24 cellular contexts compared by ENCODE assay signal in genomic region chr22:43235445-43236400, GRCh38. TPM values are rescaled to one million over a fixed set of nuclear protein-coding genes. Genes with fewer than 3 reads are reported as not detected.
A peak's percentile ranks its signal among the peaks of the same experiment; 100 is the strongest.
DNase-seq lines count a peak whose midpoint lies in the region; ATAC-seq, FAIRE-seq and TF ChIP-seq lines count a peak whose summit lies in the region.
"Had no signal": no experiment of that assay in that cellular context is flagged by ENCODE, and none has a peak within 500 bp of the region (broad histone marks: within the 10 kb centered on the region; RNA-seq: fewer than 3 reads in every experiment).

No MANE protein-coding gene starts in this region.

- H3K27ac ChIP-seq in HepG2 (ENCODE audit: extremely low read length, insufficient read depth, low read length) = no peak overlapping the region
- peak overlapping the region; percentile 40 to 84 for H3K27ac ChIP-seq in ovary
- H3K27ac ChIP-seq: RWPE1 had no signal

- peaks cover 0 to 32% of the 10 kb centered on the region in 2 experiments; a peak in 4 of 5 replicates for H3K27me3 ChIP-seq in HepG2 (ENCODE audit: control insufficient read depth in 1 of 2, insufficient read depth in 2 of 2, low read length in 2 of 2)
- H3K27me3 ChIP-seq in ovary = no peaks in the 10 kb centered on the region

- DNase-seq in HuH-7 (ENCODE audit: low spot score) = peak; percentile 34
- no peak for DNase-seq in HepG2 (ENCODE audit: low spot score)
- DNase-seq in ovary = no peak
- no peak for DNase-seq in activated CD4-positive, alpha-beta T cell treated with anti-CD3 and anti-CD28 coated beads for 4 hours
- no peak for DNase-seq in mucosa of descending colon
- no peak for DNase-seq in progenitor cell of endocrine pancreas (ENCODE audit: low spot score, unreplicated experiment)
- DNase-seq: CD8-positive, alpha-beta T cell; DMS153; GDM1; GOT3; KG1; NCI-H1092; NCI-H1436 treated with DMSO at 0.1 percent for 48 hours; NCI-H1930; NCI-H2227 treated with DMSO at 0.1 percent for 48 hours; NCI-H510A; NK-92 treated with Interleukin-12 subunit alpha and Interleukin-12 subunit beta, amount 100 ng/mL, for 24 hours; SHP77 treated with DMSO at 0.1 percent for 48 hours; SK-N-SH had no signal

- H3K9me3 ChIP-seq in HepG2 (ENCODE audit: low read length) (no peaks in the 10 kb centered on the region), ovary (no peaks in the 10 kb centered on the region), mucosa of descending colon (no peaks in the 10 kb centered on the region)
- H3K9me3 ChIP-seq: SK-N-SH had no signal

- no peaks in the 10 kb centered on the region for H3K36me3 Mint-ChIP-seq in brain
- no peaks in the 10 kb centered on the region for H3K36me3 Mint-ChIP-seq in progenitor cell of endocrine pancreas (ENCODE audit: insufficient read depth)
- H3K36me3 Mint-ChIP-seq: CD8-positive, alpha-beta T cell had no signal

- H3K27me3 Mint-ChIP-seq in brain (no peaks in the 10 kb centered on the region), progenitor cell of endocrine pancreas (peaks cover 30% of the 10 kb centered on the region)

- H3K4me1 ChIP-seq in HepG2 (ENCODE audit: insufficient read depth, low read length) (peaks cover 79% of the 10 kb centered on the region), ovary (ENCODE audit: insufficient read depth) (peaks cover 50% of the 10 kb centered on the region), mucosa of descending colon (ENCODE audit: low read depth) (no peaks in the 10 kb centered on the region)

- 40% methylated on average over 18 of the region's 22 CpGs for WGBS in HepG2 (ENCODE audit: low lambda C conversion rate)
- WGBS in ovary, 3 donors = 68 to 69% (median 69%) methylated on average over 22 of the region's 22 CpGs

- H3K4me1 Mint-ChIP-seq in brain (peaks cover 64% of the 10 kb centered on the region), progenitor cell of endocrine pancreas (ENCODE audit: low read depth) (peaks cover 8% of the 10 kb centered on the region)

- no peak for TF ChIP-seq RAD21 in HepG2 (CRISPR knock-in tag; IDR thresholded peaks at IDR 0.05)

- ATAC-seq in HepG2 = no peak
- ATAC-seq in HG03442 (IDR thresholded peaks at IDR 0.05; ENCODE audit: unreplicated experiment) = no peak
- ATAC-seq in mucosa of descending colon = no peak
- ATAC-seq: CD8-positive, alpha-beta T cell; HCT116 had no signal

- no peaks in the 10 kb centered on the region for H4K20me1 ChIP-seq in HepG2 (ENCODE audit: insufficient read depth, low read length)

- TF ChIP-seq EP300 in HepG2 (IDR thresholded peaks at IDR 0.05; ENCODE audit: low read depth in 2 of 2, low read length in 2 of 2) (no peak), HepG2 (CRISPR knock-in tag; IDR thresholded peaks at IDR 0.05; ENCODE audit: borderline replicate concordance) (no peak), ovary (IDR thresholded peaks at IDR 0.05) (no peak)

- H3K4me3 Mint-ChIP-seq in brain (peak overlapping the region in 2 of 5 experiments; percentile 45 to 56), progenitor cell of endocrine pancreas (ENCODE audit: low read depth) (no peak overlapping the region)
- H3K4me3 Mint-ChIP-seq: CD8-positive, alpha-beta T cell had no signal

- CTCF ChIA-PET in HepG2 (lab: Yijun Ruan, JAX; ENCODE audit: low intra/inter-chr PET ratio, low total read pairs) = no interaction called here

- H3K36me3 ChIP-seq in HepG2 (replicated peaks in 1 of 2; ENCODE audit: control insufficient read depth in 1 of 2, insufficient read depth in 2 of 2, low read length in 2 of 2) (no peaks in the 10 kb centered on the region), ovary (no peaks in the 10 kb centered on the region), mucosa of descending colon (ENCODE audit: low read depth) (no peaks in the 10 kb centered on the region)

- no peak for FAIRE-seq in HepG2 (lab: Jason Lieb, UNC)
- FAIRE-seq: GM18507 had no signal

- peak overlapping the region; percentile 44 for H3K4me2 ChIP-seq in HepG2 (ENCODE audit: low read depth, low read length)
- H3K4me2 ChIP-seq: SK-N-SH had no signal

- TF ChIP-seq CTCF in brain (conservative IDR thresholded peaks at IDR 0.05) (no peak), HepG2 (CRISPR knock-in tag; IDR thresholded peaks at IDR 0.05) (no peak), ovary (IDR thresholded peaks at IDR 0.05) (no peak), mucosa of descending colon (IDR thresholded peaks at IDR 0.05) (no peak), progenitor cell of endocrine pancreas (IDR thresholded peaks at IDR 0.05; ENCODE audit: unreplicated experiment) (no peak)

- no peak overlapping the region for H3K9ac ChIP-seq in HepG2 (ENCODE audit: insufficient read depth, low read depth, low read length)
- H3K9ac ChIP-seq: SK-N-SH had no signal

- H3K4me3 ChIP-seq in HepG2 (replicated peaks in 1 of 3; ENCODE audit: insufficient read depth in 1 of 3, low read depth in 2 of 3, low read length in 3 of 3) (peak overlapping the region in 1 of 3 experiments; percentile 13; a peak in 1 of 6 replicates), ovary (no peak overlapping the region), mucosa of descending colon (no peak overlapping the region)

- peak overlapping the region; percentile 9 to 99 (median 92) for H3K27ac Mint-ChIP-seq in brain
- H3K27ac Mint-ChIP-seq in progenitor cell of endocrine pancreas = no peak overlapping the region
- H3K27ac Mint-ChIP-seq: CD8-positive, alpha-beta T cell had no signal

- BruUV-seq in HepG2 (replicated peaks; lab: Mats Ljungman, UMichigan) = no TSS peak

- H2AFZ ChIP-seq in HepG2 (ENCODE audit: low read length) = no peak overlapping the region

- H3K79me2 ChIP-seq in HepG2 (ENCODE audit: insufficient read depth, low read length) = no peaks in the 10 kb centered on the region

- H3K9me3 Mint-ChIP-seq in brain = no peaks in the 10 kb centered on the region
- no peaks in the 10 kb centered on the region for H3K9me3 Mint-ChIP-seq in progenitor cell of endocrine pancreas (ENCODE audit: low read depth)
- H3K9me3 Mint-ChIP-seq: CD8-positive, alpha-beta T cell had no signal

- in situ Hi-C loops in HepG2 (cut with HindIII; ENCODE audit: extremely low pct_ligation_motif_present, low pct_unique_long_range_greater_than_20kb) = loop anchor here (10.0 kb wide), 1 partner anchor 109 kb away; the partner anchor contains the start of gene SCUBE1

- intact Hi-C loops in HepG2 (cut with micrococcal nuclease; ENCODE audit: unreplicated experiment) (no loop called here), ovary (cut with DNase I) (loop anchor here in 2 of 4 donors (5.0 to 10.0 kb wide), 2 partner anchors 37 to 109 kb away; partner anchors contain the start of gene SCUBE1 (in 1 of the 2)), mucosa of descending colon (cut with DNase I, micrococcal nuclease) (no loop called here)

- POLR2A ChIA-PET in HepG2 (lab: Yijun Ruan, JAX) = no interaction called here

- TF ChIP-seq POLR2A in HepG2 (IDR thresholded peaks at IDR 0.05; ENCODE audit: insufficient read depth in 1 of 2, low read depth in 2 of 2, low read length in 2 of 2) (no peak), ovary (IDR thresholded peaks at IDR 0.05) (no peak)

TF ChIP-seq in HepG2, 621 proteins besides CTCF, POLR2A, EP300 and RAD21 (continues in another document):
- no peak for TF ChIP-seq TAF15 (IDR thresholded peaks at IDR 0.05; ENCODE audit: low read depth, low read length, poor library complexity, severe bottlenecking)
- TF ChIP-seq SAP130 (CRISPR knock-in tag; IDR thresholded peaks at IDR 0.05; ENCODE audit: low read depth) = no peak
- TF ChIP-seq ZNF232 (CRISPR knock-in tag; IDR thresholded peaks at IDR 0.05; ENCODE audit: borderline replicate concordance) = no peak
- TF ChIP-seq ZBTB3 (CRISPR knock-in tag; IDR thresholded peaks at IDR 0.05; ENCODE audit: borderline replicate concordance, low read depth) = no peak
- no peak for TF ChIP-seq MXD4 (CRISPR knock-in tag; IDR thresholded peaks at IDR 0.05)
- TF ChIP-seq ZNF552 (CRISPR knock-in tag; IDR thresholded peaks at IDR 0.05; ENCODE audit: borderline replicate concordance) = no peak

RNA-seq across cellular contexts. Expression of gene TTLL12, which starts 48.8 kb away (rescaled TPM):
- 41.0 TPM for polyA plus RNA-seq in brain (ENCODE audit: insufficient read depth, low read depth, low replicate concordance)
- 34.1 and 38.1 TPM in 2 replicates for total RNA-seq in HepG2 (2016; rRNA removed; fragmentation: Illumina TruSeq; extraction: Trizol)
- total RNA-seq in HepG2 (2016; cell fraction: cytosol; rRNA removed; fragmentation: Illumina TruSeq; extraction: Trizol; ENCODE audit: low read depth) = 6.3 and 6.6 TPM in 2 replicates
- 28.8 and 39.8 TPM in 2 replicates for total RNA-seq in HepG2 (2016; cell fraction: insoluble cytoplasmic fraction; rRNA removed; fragmentation: Illumina TruSeq; extraction: Trizol)
- 16.2 and 19.8 TPM in 2 replicates for total RNA-seq in HepG2 (2016; cell fraction: membrane; rRNA removed; fragmentation: Illumina TruSeq; extraction: Trizol)
- total RNA-seq in HepG2 (2016; cell fraction: nucleus; rRNA removed; fragmentation: Illumina TruSeq; extraction: Trizol) = 17.4 and 21.4 TPM in 2 replicates
- polyA plus RNA-seq in HepG2 (2011; rRNA removed) = 11.9 and 16.9 TPM in 2 replicates
- polyA plus RNA-seq in HepG2 (2011; cell fraction: cytosol; rRNA removed) = 9.1 and 12.7 TPM in 2 replicates
- polyA plus RNA-seq in HepG2 (2011; cell fraction: nucleus; rRNA removed) = 19.9 and 21.7 TPM in 2 replicates
- 16.6 and 24.0 TPM in 2 replicates for polyA plus RNA-seq in HepG2 (2012)
- polyA plus RNA-seq in HepG2 (2016; cell fraction: cytosol; fragmentation: Illumina TruSeq; extraction: Trizol; ENCODE audit: low read depth) = 3.3 and 3.4 TPM in 2 replicates
- 31.2 and 38.2 TPM in 2 replicates for polyA plus RNA-seq in HepG2 (2016; cell fraction: insoluble cytoplasmic fraction; fragmentation: Illumina TruSeq; extraction: Trizol; ENCODE audit: low read depth)
- 9.6 and 9.7 TPM in 2 replicates for polyA plus RNA-seq in HepG2 (2016; cell fraction: membrane; fragmentation: Illumina TruSeq; extraction: Trizol; ENCODE audit: low read depth)
- polyA plus RNA-seq in HepG2 (2016; cell fraction: nucleus; fragmentation: Illumina TruSeq; extraction: Trizol; ENCODE audit: insufficient read depth, low read depth) = 32.8 and 35.2 TPM in 2 replicates
- 43.9 and 71.0 TPM in 2 replicates for polyA minus RNA-seq in HepG2 (2011; rRNA and poly(A)+ RNA removed; ENCODE audit: low replicate concordance)
- 11.3 and 11.7 TPM in 2 replicates for polyA minus RNA-seq in HepG2 (2011; cell fraction: cytosol; rRNA and poly(A)+ RNA removed)
- 6.5 and 7.7 TPM in 2 replicates for polyA minus RNA-seq in HepG2 (2011; cell fraction: nucleus; rRNA and poly(A)+ RNA removed)
- total RNA-seq in ovary = 10 to 100 TPM; 17.0 to 68.4 (median 43.6) TPM
- polyA plus RNA-seq in ovary = 10 to 100 TPM in 1 of 2 donors, 1 to 10 TPM in 1; 5.8 to 27.9 TPM
- 10 to 100 TPM; 47.6 to 95.2 (median 90.1) TPM for total RNA-seq in mucosa of descending colon
- 40.9 and 43.9 TPM in 2 replicates for total RNA-seq in progenitor cell of endocrine pancreas
